ENCODE assay signal across 1 cellular context in genomic region chr12:124511259-124511985, GRCh38.
A peak's percentile ranks its signal among the peaks of the same experiment; 100 is the strongest.
TF ChIP-seq lines count a peak whose summit lies in the region.

No MANE protein-coding gene starts in this region.

TF ChIP-seq in HepG2, 621 proteins besides CTCF, POLR2A, EP300 and RAD21:
- TF ChIP-seq DMAP1 (CRISPR knock-in tag; IDR thresholded peaks at IDR 0.05) (no peak), ZNF550 (CRISPR knock-in tag; IDR thresholded peaks at IDR 0.05; ENCODE audit: borderline replicate concordance) (no peak), ZNF678 (CRISPR knock-in tag; IDR thresholded peaks at IDR 0.05) (no peak), ZMAT3 (CRISPR knock-in tag; conservative IDR thresholded peaks at IDR 0.05) (no peak), HNRNPUL1 (IDR thresholded peaks at IDR 0.05; ENCODE audit: low read depth, low read length) (no peak), SOX6 (IDR thresholded peaks at IDR 0.05) (no peak), SOX6 (CRISPR knock-in tag; IDR thresholded peaks at IDR 0.05) (no peak), ZSCAN21 (CRISPR knock-in tag; IDR thresholded peaks at IDR 0.05; ENCODE audit: borderline replicate concordance) (no peak), CC2D1A (CRISPR knock-in tag; IDR thresholded peaks at IDR 0.05) (no peak), ZNF569 (CRISPR knock-in tag; IDR thresholded peaks at IDR 0.05; ENCODE audit: borderline replicate concordance) (no peak), PBX2 (CRISPR knock-in tag; IDR thresholded peaks at IDR 0.05) (no peak), AGO2 (optimal IDR thresholded peaks at IDR 0.05; ENCODE audit: low read depth, low read length) (peak; percentile 27), SMC3 (IDR thresholded peaks at IDR 0.05; ENCODE audit: low read length) (no peak), PAX8 (CRISPR knock-in tag; IDR thresholded peaks at IDR 0.05; ENCODE audit: borderline replicate concordance) (no peak), CSRNP1 (CRISPR knock-in tag; IDR thresholded peaks at IDR 0.05) (no peak), ZNF768 (CRISPR knock-in tag; IDR thresholded peaks at IDR 0.05) (peak; percentile 98), SALL1 (CRISPR knock-in tag; IDR thresholded peaks at IDR 0.05) (no peak), ETS1 (CRISPR knock-in tag; IDR thresholded peaks at IDR 0.05) (no peak), NAIF1 (CRISPR knock-in tag; IDR thresholded peaks at IDR 0.05; ENCODE audit: borderline replicate concordance) (no peak), ZMYM3 (CRISPR knock-in tag; IDR thresholded peaks at IDR 0.05) (peak; percentile 35; the same call in 1 of the 2 replicates), ZBTB44 (CRISPR knock-in tag; IDR thresholded peaks at IDR 0.05) (no peak), ZNF646 (CRISPR knock-in tag; IDR thresholded peaks at IDR 0.05) (no peak)
